10 cellular contexts compared by ENCODE assay signal in the genomic region with DNA sequence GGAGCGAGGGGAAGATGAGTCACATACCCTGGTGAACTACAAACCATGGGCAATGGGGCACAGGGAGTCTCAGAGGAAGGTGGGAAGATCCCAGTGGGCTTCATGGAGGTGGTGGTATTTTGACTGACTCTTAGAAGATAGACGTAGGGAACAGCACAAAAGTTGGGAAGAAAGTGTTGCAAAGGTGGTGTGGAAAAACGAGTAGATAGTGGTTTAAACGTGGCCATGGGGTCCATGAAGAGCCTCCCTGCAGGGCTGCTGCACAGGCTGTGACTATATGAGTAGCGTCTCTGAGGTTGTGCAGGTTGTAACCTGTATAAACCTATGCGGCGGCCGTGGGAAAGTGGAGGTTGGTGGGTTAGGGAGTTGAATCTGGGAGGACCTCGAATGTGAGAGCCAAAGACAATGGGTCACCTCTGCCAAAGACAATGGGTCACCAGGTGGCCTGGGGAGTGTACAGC. TPM values are rescaled to one million over a fixed set of nuclear protein-coding genes. Genes with fewer than 3 reads are reported as not detected.
DNase-seq lines count a peak whose midpoint lies in the region; ATAC-seq, FAIRE-seq and TF ChIP-seq lines count a peak whose summit lies in the region.
"Had no signal": no experiment of that assay in that cellular context is flagged by ENCODE, and none has a peak within 500 bp of the region (broad histone marks: within the 10 kb centered on the region; RNA-seq: fewer than 3 reads in every experiment).

No MANE protein-coding gene starts in this region.

- no peak overlapping the region for H4K8ac ChIP-seq in mesenchymal stem cell (ENCODE audit: low read length)

- H2BK12ac ChIP-seq in mesenchymal stem cell (ENCODE audit: low read length in 2 of 2): peak overlapping the region in 1 of 2 experiments; percentile 2

- H3K9ac ChIP-seq in K562 (ENCODE audit: insufficient read depth in 1 of 2, low read depth in 2 of 2, low read length in 2 of 2) (no peak overlapping the region), mesenchymal stem cell (ENCODE audit: low read length) (peak overlapping the region; percentile 1)

- H3K27me3 ChIP-seq in K562 (ENCODE audit: control insufficient read depth in 2 of 2, insufficient read depth in 2 of 2, low read length in 2 of 2) (no peaks in the 10 kb centered on the region), mesenchymal stem cell (ENCODE audit: control insufficient read depth in 1 of 2, insufficient read depth in 1 of 2, low read length in 2 of 2) (no peaks in the 10 kb centered on the region), tibial nerve (no peaks in the 10 kb centered on the region)

- no peak for DNase-seq in activated T-cell treated with anti-CD3 and anti-CD28 coated beads, Interleukin-2, amount 50 U/mL, for 72 hours
- DNase-seq in activated T-cell treated with anti-CD3 and anti-CD28 coated beads, Interleukin-2, amount 50 U/mL, for 48 hours: no peak
- DNase-seq in K562 (ENCODE audit: extremely low read depth in 1 of 4, low spot score in 3 of 4) (no peak), mesenchymal stem cell (no peak), tibial nerve (ENCODE audit: low spot score in 2 of 2) (no peak), NCI-H1417 treated with DMSO at 0.1 percent for 48 hours (lab: John Stamatoyannopoulos, UW) (no peak)
- DNase-seq: DMS79 had no signal

- peak overlapping the region in 1 of 2 experiments; percentile 6 for H3K4ac ChIP-seq in mesenchymal stem cell (ENCODE audit: low read depth in 1 of 2, low read length in 2 of 2)

- no peak for TF ChIP-seq EP300 in K562 (IDR thresholded peaks at IDR 0.05; ENCODE audit: low read length)
- no peak for TF ChIP-seq EP300 in tibial nerve (IDR thresholded peaks at IDR 0.05)

- peak overlapping the region; percentile 11 to 38 for H3K18ac ChIP-seq in mesenchymal stem cell (ENCODE audit: low read depth in 1 of 2, low read length in 2 of 2)

- peaks cover 32% of the 10 kb centered on the region for H3K27me3 Mint-ChIP-seq in activated T-cell treated with anti-CD3 and anti-CD28 coated beads, Interleukin-2, amount 50 U/mL, for 72 hours (ENCODE audit: low read depth)

- peaks cover 29% of the 10 kb centered on the region for H3K4me1 Mint-ChIP-seq in activated T-cell treated with anti-CD3 and anti-CD28 coated beads, Interleukin-2, amount 50 U/mL, for 72 hours (ENCODE audit: low read depth)

- POLR2A ChIA-PET in K562 (lab: Yijun Ruan, JAX): no interaction called here

- H3K14ac ChIP-seq in mesenchymal stem cell (ENCODE audit: low read length in 2 of 2): no peak overlapping the region

- TF ChIP-seq POLR2A in K562 (conservative IDR thresholded peaks at IDR 0.05) (no peak), tibial nerve (IDR thresholded peaks at IDR 0.05) (no peak)

- H3K27ac Mint-ChIP-seq in activated T-cell treated with anti-CD3 and anti-CD28 coated beads, Interleukin-2, amount 50 U/mL, for 72 hours: no peak overlapping the region

- WGBS in K562 (ENCODE audit: insufficient coverage, low coverage, missing lambda C conversion rate): 37% methylated on average over 9 of the region's 9 CpGs
- 68% methylated on average over 9 of the region's 9 CpGs for WGBS in mesenchymal stem cell
- 55 to 59% methylated on average over 9 of the region's 9 CpGs for WGBS in tibial nerve, 2 donors

- in situ Hi-C loops in K562 (cut with MboI): loop anchor here (10.0 kb wide), 1 partner anchor 459 kb away; no protein-coding TSS in a partner anchor

- no peaks in the 10 kb centered on the region for H3K36me3 Mint-ChIP-seq in activated T-cell treated with anti-CD3 and anti-CD28 coated beads, Interleukin-2, amount 50 U/mL, for 72 hours (ENCODE audit: insufficient read depth in 2 of 2)

- H2BK5ac ChIP-seq in mesenchymal stem cell (ENCODE audit: low read depth, low read length, poor library complexity, severe bottlenecking): no peak overlapping the region

- no peak overlapping the region for H3K23ac ChIP-seq in mesenchymal stem cell (ENCODE audit: low read length in 2 of 2)

- no peak overlapping the region for H3K27ac ChIP-seq in K562 (ENCODE audit: extremely low read depth, low read depth, low read length)
- H3K27ac ChIP-seq in mesenchymal stem cell (ENCODE audit: low read length, poor library complexity, severe bottlenecking): no peak overlapping the region
- peak overlapping the region in 3 of 4 donors; percentile 62 to 84 (median 77) for H3K27ac ChIP-seq in tibial nerve
- H3K27ac ChIP-seq: neutrophil had no signal

- H3K36me3 ChIP-seq in K562 (ENCODE audit: control insufficient read depth, insufficient read depth, low read length) (no peaks in the 10 kb centered on the region), mesenchymal stem cell (ENCODE audit: control insufficient read depth in 1 of 2, insufficient read depth in 2 of 2, low read depth in 1 of 2, low read length in 2 of 2) (no peaks in the 10 kb centered on the region), tibial nerve (no peaks in the 10 kb centered on the region)
- H3K36me3 ChIP-seq: neutrophil had no signal

- H3K9me3 Mint-ChIP-seq in activated T-cell treated with anti-CD3 and anti-CD28 coated beads, Interleukin-2, amount 50 U/mL, for 72 hours: no peaks in the 10 kb centered on the region

- no peak overlapping the region for H3K4me2 ChIP-seq in K562 (ENCODE audit: insufficient read depth, low read length)
- H3K4me2 ChIP-seq in mesenchymal stem cell (ENCODE audit: low read length, poor library complexity, severe bottlenecking): no peak overlapping the region

- H3K9me1 ChIP-seq in K562 (ENCODE audit: control insufficient read depth, insufficient read depth, low read length): no peaks in the 10 kb centered on the region

- intact Hi-C loops in K562 (cut with micrococcal nuclease): loop anchor here (10.0 kb wide), 1 partner anchor 51 kb away; a partner anchor contains a TSS

- ATAC-seq in activated T-cell treated with anti-CD3 and anti-CD28 coated beads, Interleukin-2, amount 50 U/mL, for 72 hours (replicated peaks in 1 of 2): no peak
- ATAC-seq in K562 (no peak), HG03354 (IDR thresholded peaks at IDR 0.05; ENCODE audit: poor library complexity, severe bottlenecking, unreplicated experiment) (no peak), HG03439 (IDR thresholded peaks at IDR 0.05; ENCODE audit: unreplicated experiment) (no peak)

- BruUV-seq in K562 (replicated peaks; lab: Mats Ljungman, UMichigan): no TSS peak

- H3K79me1 ChIP-seq in mesenchymal stem cell (replicated peaks; ENCODE audit: low read length, poor library complexity, severe bottlenecking): peaks cover 1% of the 10 kb centered on the region

- TF ChIP-seq RAD21 in K562 (CRISPR knock-in tag; conservative IDR thresholded peaks at IDR 0.05 in 1 of 2, IDR thresholded peaks at IDR 0.05 in 1 of 2): no peak

- TF ChIP-seq CTCF in K562 (IDR thresholded peaks at IDR 0.05 in 2 of 3, conservative IDR thresholded peaks at IDR 0.05 in 1 of 3; ENCODE audit: insufficient read depth in 2 of 3, low read depth in 1 of 3, low read length in 3 of 3): no peak
- no peak for TF ChIP-seq CTCF in tibial nerve (IDR thresholded peaks at IDR 0.05)

- H3K4me3 Mint-ChIP-seq in activated T-cell treated with anti-CD3 and anti-CD28 coated beads, Interleukin-2, amount 50 U/mL, for 72 hours: peak overlapping the region; percentile 24 to 35

- H2BK120ac ChIP-seq in mesenchymal stem cell (ENCODE audit: low read depth, low read length): no peak overlapping the region

- CTCF ChIA-PET in K562 (lab: Yijun Ruan, JAX; ENCODE audit: low intra/inter-chr PET ratio): interaction anchor here (5.8 kb wide), 1 partner anchor 17 kb away, joined by 150 read pairs; a partner anchor contains a TSS

- FAIRE-seq in K562 (lab: Jason Lieb, UNC): peak; percentile 48

- H2BK15ac ChIP-seq in mesenchymal stem cell (ENCODE audit: low read depth, poor library complexity, severe bottlenecking): no peak overlapping the region

- no peaks in the 10 kb centered on the region for H3K79me2 ChIP-seq in K562 (ENCODE audit: control insufficient read depth, insufficient read depth, low read length)

- H3K9me3 ChIP-seq in K562 (replicated peaks; ENCODE audit: control insufficient read depth, insufficient read depth, low read depth, low read length) (no peaks in the 10 kb centered on the region), mesenchymal stem cell (ENCODE audit: control insufficient read depth, low read length) (no peaks in the 10 kb centered on the region), tibial nerve (no peaks in the 10 kb centered on the region)
- H3K9me3 ChIP-seq: neutrophil had no signal

- no peaks in the 10 kb centered on the region for H4K20me1 ChIP-seq in K562 (replicated peaks; ENCODE audit: control insufficient read depth, insufficient read depth, low read length)

- no peak overlapping the region for H2AFZ ChIP-seq in K562 (ENCODE audit: low read depth, low read length)
- no peak overlapping the region for H2AFZ ChIP-seq in mesenchymal stem cell (ENCODE audit: low read depth, low read length)

- H3K4me1 ChIP-seq in K562 (replicated peaks in 1 of 2; ENCODE audit: control insufficient read depth in 2 of 2, insufficient read depth in 2 of 2, low read length in 2 of 2) (peaks cover 14 to 40% of the 10 kb centered on the region in 2 experiments; a peak in 4 of 5 replicates), mesenchymal stem cell (ENCODE audit: control insufficient read depth, insufficient read depth, low read depth, low read length) (peaks cover 30% of the 10 kb centered on the region), tibial nerve (peaks cover 0 to 44% (median 23%) of the 10 kb centered on the region in 4 donors)

- no peak overlapping the region for H3K4me3 ChIP-seq in K562
- H3K4me3 ChIP-seq in mesenchymal stem cell (ENCODE audit: insufficient read depth in 1 of 2, low read depth in 1 of 2, low read length in 2 of 2): no peak overlapping the region
- no peak overlapping the region for H3K4me3 ChIP-seq in tibial nerve

- peak overlapping the region; percentile 21 for H2AK5ac ChIP-seq in mesenchymal stem cell (ENCODE audit: low read length, severe bottlenecking)

- no peak overlapping the region for H4K91ac ChIP-seq in mesenchymal stem cell (ENCODE audit: low read length)

RNA-seq across cellular contexts. Expression of a gene that starts 13.8 kb away (rescaled TPM):
- 10 to 100 TPM; 12.0 to 14.1 TPM for total RNA-seq in activated T-cell treated with anti-CD3 and anti-CD28 coated beads, Interleukin-2, amount 50 U/mL, for 72 hours
- total RNA-seq in K562 (2011; cell fraction: chromatin; rRNA removed; ENCODE audit: low replicate concordance): 28.9 and 51.1 TPM in 2 replicates
- total RNA-seq in K562 (2011; cell fraction: nucleolus; rRNA removed): 36.8 and 39.7 TPM in 2 replicates
- 26.9 and 34.2 TPM in 2 replicates for total RNA-seq in K562 (2011; cell fraction: nucleoplasm; rRNA removed)
- total RNA-seq in K562 (2014; rRNA removed) (27.2 and 31.7 TPM in 2 replicates), K562 (2014; rRNA removed; fragmentation: Illumina TruSeq; extraction: Trizol) (5.4 and 6.4 TPM in 2 replicates), K562 (2015; rRNA removed; fragmentation: Illumina TruSeq; extraction: Trizol) (18.5 and 19.8 TPM in 2 replicates), K562 (2021) (38.6 and 42.1 TPM in 2 replicates), tibial nerve (100 to 1,000 TPM in 2 of 4 donors, 10 to 100 TPM in 2; 81.4 to 134 (median 98.7) TPM)
- polyA plus RNA-seq in K562 (2011; rRNA removed) (14.7 and 29.0 TPM in 2 replicates), K562 (2014; fragmentation: Illumina TruSeq; extraction: Trizol) (11.8 and 30.3 TPM in 2 replicates), K562 (2014; fragmentation: Nextera tagmentation; extraction: Ambion mirVana) (under 1 TPM; 0.23 to 0.59 TPM), K562 (2014; rRNA removed) (42.5 and 43.7 TPM in 2 replicates)
- polyA plus RNA-seq in K562 (2011; cell fraction: cytosol; rRNA removed): 28.1 and 68.0 TPM in 2 replicates
- 65.4 and 125 TPM in 2 replicates for polyA plus RNA-seq in K562 (2011; cell fraction: nucleus; rRNA removed)
- polyA plus RNA-seq in K562 (2012): 34.1 and 35.5 TPM in 2 replicates
- 8.0 and 8.6 TPM in 2 replicates for polyA minus RNA-seq in K562 (2011; rRNA and poly(A)+ RNA removed)
- 19.6 and 24.0 TPM in 2 replicates for polyA minus RNA-seq in K562 (2011; cell fraction: cytosol; rRNA and poly(A)+ RNA removed)
- polyA minus RNA-seq in K562 (2011; cell fraction: nucleus; rRNA and poly(A)+ RNA removed): 19.8 and 24.9 TPM in 2 replicates
- 89.8 TPM for polyA plus RNA-seq in mesenchymal stem cell (2013, experiment 1 of 2)
- 87.3 TPM for polyA plus RNA-seq in mesenchymal stem cell (2013, experiment 2 of 2)

RNA-seq across cellular contexts. Expression of a gene that starts 17.5 kb away (rescaled TPM):
- total RNA-seq in activated T-cell treated with anti-CD3 and anti-CD28 coated beads, Interleukin-2, amount 50 U/mL, for 72 hours: under 1 TPM; 0.12 to 0.44 TPM
- 0.69 TPM in 1 of 2 replicates, not detected in the other for total RNA-seq in K562 (2011; cell fraction: chromatin; rRNA removed; ENCODE audit: low replicate concordance)
- 0.79 and 0.83 TPM in 2 replicates for total RNA-seq in K562 (2011; cell fraction: nucleolus; rRNA removed)
- 0.44 and 0.46 TPM in 2 replicates for total RNA-seq in K562 (2011; cell fraction: nucleoplasm; rRNA removed)
- total RNA-seq in K562 (2014; rRNA removed) (0.16 and 0.23 TPM in 2 replicates), K562 (2014; rRNA removed; fragmentation: Illumina TruSeq; extraction: Trizol) (0.04 TPM in 1 of 2 replicates, not detected in the other), K562 (2015; rRNA removed; fragmentation: Illumina TruSeq; extraction: Trizol) (0.04 and 0.07 TPM in 2 replicates), K562 (2021) (0.09 and 0.29 TPM in 2 replicates), tibial nerve (1 to 10 TPM in 3 of 4 donors, under 1 TPM in 1; 0.84 to 2.4 (median 1.9) TPM)
- polyA plus RNA-seq in K562 (2011; rRNA removed) (0.24 and 0.28 TPM in 2 replicates), K562 (2014; fragmentation: Illumina TruSeq; extraction: Trizol) (0.04 TPM in 1 of 2 replicates, not detected in the other), K562 (2014; fragmentation: Nextera tagmentation; extraction: Ambion mirVana) (not detected), K562 (2014; rRNA removed) (0.04 and 0.07 TPM in 2 replicates)
- polyA plus RNA-seq in K562 (2011; cell fraction: cytosol; rRNA removed): 0.15 and 0.57 TPM in 2 replicates
- polyA plus RNA-seq in K562 (2011; cell fraction: nucleus; rRNA removed): 0.62 and 0.97 TPM in 2 replicates
- 0.09 and 0.54 TPM in 2 replicates for polyA plus RNA-seq in K562 (2012)
- polyA minus RNA-seq in K562 (2011; rRNA and poly(A)+ RNA removed): 0.14 TPM in 1 of 2 replicates, not detected in the other
- 0.38 TPM in 1 of 2 replicates, not detected in the other for polyA minus RNA-seq in K562 (2011; cell fraction: cytosol; rRNA and poly(A)+ RNA removed)
- polyA minus RNA-seq in K562 (2011; cell fraction: nucleus; rRNA and poly(A)+ RNA removed): 0.44 and 0.67 TPM in 2 replicates
- polyA plus RNA-seq in mesenchymal stem cell (2013, experiment 1 of 2): 1.3 TPM
- 1.0 TPM for polyA plus RNA-seq in mesenchymal stem cell (2013, experiment 2 of 2)

RNA-seq across cellular contexts. Expression of a gene that starts 17.6 kb away (rescaled TPM):
- total RNA-seq in activated T-cell treated with anti-CD3 and anti-CD28 coated beads, Interleukin-2, amount 50 U/mL, for 72 hours: 10 to 100 TPM; 23.5 to 24.2 TPM
- 6.0 and 9.2 TPM in 2 replicates for total RNA-seq in K562 (2011; cell fraction: chromatin; rRNA removed; ENCODE audit: low replicate concordance)
- total RNA-seq in K562 (2011; cell fraction: nucleolus; rRNA removed): 3.8 and 5.2 TPM in 2 replicates
- 3.7 and 5.1 TPM in 2 replicates for total RNA-seq in K562 (2011; cell fraction: nucleoplasm; rRNA removed)
- total RNA-seq in K562 (2014; rRNA removed): 1.00 and 2.2 TPM in 2 replicates
- total RNA-seq in K562 (2014; rRNA removed; fragmentation: Illumina TruSeq; extraction: Trizol): 0.64 and 0.69 TPM in 2 replicates
- total RNA-seq in K562 (2015; rRNA removed; fragmentation: Illumina TruSeq; extraction: Trizol): 0.58 and 0.68 TPM in 2 replicates
- 1.4 and 1.8 TPM in 2 replicates for total RNA-seq in K562 (2021)
- 4.6 and 8.1 TPM in 2 replicates for polyA plus RNA-seq in K562 (2011; rRNA removed)
- 5.6 and 7.0 TPM in 2 replicates for polyA plus RNA-seq in K562 (2011; cell fraction: cytosol; rRNA removed)
- polyA plus RNA-seq in K562 (2011; cell fraction: nucleus; rRNA removed): 15.8 and 21.0 TPM in 2 replicates
- polyA plus RNA-seq in K562 (2012): 1.6 and 3.3 TPM in 2 replicates
- polyA plus RNA-seq in K562 (2014; fragmentation: Illumina TruSeq; extraction: Trizol): 1.5 and 1.6 TPM in 2 replicates
- under 1 TPM; 0.24 to 0.31 TPM for polyA plus RNA-seq in K562 (2014; fragmentation: Nextera tagmentation; extraction: Ambion mirVana)
- polyA plus RNA-seq in K562 (2014; rRNA removed): 0.86 and 0.96 TPM in 2 replicates
- polyA minus RNA-seq in K562 (2011; rRNA and poly(A)+ RNA removed): 5.0 and 5.6 TPM in 2 replicates
- polyA minus RNA-seq in K562 (2011; cell fraction: cytosol; rRNA and poly(A)+ RNA removed): 2.5 and 5.0 TPM in 2 replicates
- 3.4 and 5.2 TPM in 2 replicates for polyA minus RNA-seq in K562 (2011; cell fraction: nucleus; rRNA and poly(A)+ RNA removed)
- polyA plus RNA-seq in mesenchymal stem cell (2013, experiment 1 of 2): 99.8 TPM
- 93.2 TPM for polyA plus RNA-seq in mesenchymal stem cell (2013, experiment 2 of 2)
- total RNA-seq in tibial nerve: 100 to 1,000 TPM in 2 of 4 donors, 10 to 100 TPM in 2; 77.4 to 181 (median 106) TPM

RNA-seq across cellular contexts. Expression of a gene that starts 26.1 kb away (rescaled TPM):
- 10 to 100 TPM; 12.0 to 12.3 TPM for total RNA-seq in activated T-cell treated with anti-CD3 and anti-CD28 coated beads, Interleukin-2, amount 50 U/mL, for 72 hours
- total RNA-seq in K562 (2011; cell fraction: chromatin; rRNA removed; ENCODE audit: low replicate concordance): 20.7 and 34.6 TPM in 2 replicates
- 16.7 and 19.2 TPM in 2 replicates for total RNA-seq in K562 (2011; cell fraction: nucleolus; rRNA removed)
- 17.9 and 20.4 TPM in 2 replicates for total RNA-seq in K562 (2011; cell fraction: nucleoplasm; rRNA removed)
- total RNA-seq in K562 (2014; rRNA removed) (17.9 and 20.6 TPM in 2 replicates), K562 (2014; rRNA removed; fragmentation: Illumina TruSeq; extraction: Trizol) (16.6 and 18.0 TPM in 2 replicates), K562 (2015; rRNA removed; fragmentation: Illumina TruSeq; extraction: Trizol) (13.6 and 14.3 TPM in 2 replicates), K562 (2021) (19.2 and 24.5 TPM in 2 replicates), tibial nerve (10 to 100 TPM in 1 of 4 donors, 1 to 10 TPM in 3; 5.0 to 11.4 (median 6.6) TPM)
- polyA plus RNA-seq in K562 (2011; rRNA removed) (16.1 and 17.4 TPM in 2 replicates), K562 (2014; fragmentation: Illumina TruSeq; extraction: Trizol) (34.7 and 35.5 TPM in 2 replicates), K562 (2014; fragmentation: Nextera tagmentation; extraction: Ambion mirVana) (10 to 100 TPM; 11.6 to 14.8 TPM), K562 (2014; rRNA removed) (16.6 and 18.9 TPM in 2 replicates)
- polyA plus RNA-seq in K562 (2011; cell fraction: cytosol; rRNA removed): 13.8 and 17.6 TPM in 2 replicates
- 13.3 and 19.8 TPM in 2 replicates for polyA plus RNA-seq in K562 (2011; cell fraction: nucleus; rRNA removed)
- 10.5 and 24.8 TPM in 2 replicates for polyA plus RNA-seq in K562 (2012)
- polyA minus RNA-seq in K562 (2011; rRNA and poly(A)+ RNA removed): 15.7 and 22.2 TPM in 2 replicates
- polyA minus RNA-seq in K562 (2011; cell fraction: cytosol; rRNA and poly(A)+ RNA removed): 8.4 and 13.6 TPM in 2 replicates
- 7.5 and 8.2 TPM in 2 replicates for polyA minus RNA-seq in K562 (2011; cell fraction: nucleus; rRNA and poly(A)+ RNA removed)
- polyA plus RNA-seq in mesenchymal stem cell (2013, experiment 1 of 2): 2.6 TPM
- polyA plus RNA-seq in mesenchymal stem cell (2013, experiment 2 of 2): 2.5 TPM

RNA-seq across cellular contexts. Expression of a gene that starts 26.1 kb away (rescaled TPM):
- total RNA-seq in activated T-cell treated with anti-CD3 and anti-CD28 coated beads, Interleukin-2, amount 50 U/mL, for 72 hours: 10 to 100 TPM; 38.2 to 41.7 TPM
- 12.8 and 41.1 TPM in 2 replicates for total RNA-seq in K562 (2011; cell fraction: chromatin; rRNA removed; ENCODE audit: low replicate concordance)
- total RNA-seq in K562 (2011; cell fraction: nucleolus; rRNA removed): 39.1 and 47.4 TPM in 2 replicates
- total RNA-seq in K562 (2011; cell fraction: nucleoplasm; rRNA removed): 21.9 and 30.8 TPM in 2 replicates
- 55.9 and 63.2 TPM in 2 replicates for total RNA-seq in K562 (2014; rRNA removed)
- total RNA-seq in K562 (2014; rRNA removed; fragmentation: Illumina TruSeq; extraction: Trizol): 20.5 and 21.3 TPM in 2 replicates
- 40.0 and 42.5 TPM in 2 replicates for total RNA-seq in K562 (2015; rRNA removed; fragmentation: Illumina TruSeq; extraction: Trizol)
- 47.0 and 48.5 TPM in 2 replicates for total RNA-seq in K562 (2021)
- polyA plus RNA-seq in K562 (2011; rRNA removed): 37.2 and 47.6 TPM in 2 replicates
- 62.0 and 116 TPM in 2 replicates for polyA plus RNA-seq in K562 (2011; cell fraction: cytosol; rRNA removed)
- polyA plus RNA-seq in K562 (2011; cell fraction: nucleus; rRNA removed): 74.2 and 104 TPM in 2 replicates
- polyA plus RNA-seq in K562 (2012): 58.5 and 65.3 TPM in 2 replicates
- 29.1 and 50.5 TPM in 2 replicates for polyA plus RNA-seq in K562 (2014; fragmentation: Illumina TruSeq; extraction: Trizol)
- polyA plus RNA-seq in K562 (2014; fragmentation: Nextera tagmentation; extraction: Ambion mirVana): 10 to 100 TPM; 15.1 to 25.6 TPM
- polyA plus RNA-seq in K562 (2014; rRNA removed): 63.7 and 77.5 TPM in 2 replicates
- polyA minus RNA-seq in K562 (2011; rRNA and poly(A)+ RNA removed): 7.5 and 9.8 TPM in 2 replicates
- 15.6 and 15.7 TPM in 2 replicates for polyA minus RNA-seq in K562 (2011; cell fraction: cytosol; rRNA and poly(A)+ RNA removed)
- 26.4 and 27.4 TPM in 2 replicates for polyA minus RNA-seq in K562 (2011; cell fraction: nucleus; rRNA and poly(A)+ RNA removed)
- 86.8 TPM for polyA plus RNA-seq in mesenchymal stem cell (2013, experiment 1 of 2)
- polyA plus RNA-seq in mesenchymal stem cell (2013, experiment 2 of 2): 86.1 TPM
- 100 to 1,000 TPM in 2 of 4 donors, 10 to 100 TPM in 2; 64.1 to 146 (median 99.5) TPM for total RNA-seq in tibial nerve

Comparison
In these comparisons a context has a peak if more than half of its experiments do, and no peak if none do; other contexts are left out.
1. H3K27ac ChIP-seq: peak in tibial nerve (3 of 4); none in K562 (single experiment) and mesenchymal stem cell (single experiment).